Comparison of ENCODE assay signal across 24 cellular contexts in genomic region chr5:115778417-115778816, GRCh38. TPM values are rescaled to one million over a fixed set of nuclear protein-coding genes. Genes with fewer than 3 reads are reported as not detected.
A peak's percentile ranks its signal among the peaks of the same experiment; 100 is the strongest.
DNase-seq lines count a peak whose midpoint lies in the region; ATAC-seq and TF ChIP-seq lines count a peak whose summit lies in the region.
"Had no signal": no experiment of that assay in that cellular context is flagged by ENCODE, and none has a peak within 500 bp of the region (broad histone marks: within the 10 kb centered on the region; RNA-seq: fewer than 3 reads in every experiment).

No MANE protein-coding gene starts in this region.

- H3K4me1 Mint-ChIP-seq in endothelial cell (ENCODE audit: unreplicated experiment): no peaks in the 10 kb centered on the region
- H3K4me1 Mint-ChIP-seq: GM23338 had no signal

- H3K4me3 Mint-ChIP-seq in endothelial cell (ENCODE audit: unreplicated experiment): no peak overlapping the region
- H3K4me3 Mint-ChIP-seq: CD4-positive, alpha-beta memory T cell; GM23338 had no signal

- no peaks in the 10 kb centered on the region for H3K36me3 Mint-ChIP-seq in endothelial cell (ENCODE audit: low read depth, unreplicated experiment)
- H3K36me3 Mint-ChIP-seq: CD4-positive, alpha-beta memory T cell had no signal

- no peak overlapping the region for H3K4me3 ChIP-seq in choroid plexus epithelial cell (ENCODE audit: low read depth, low read length)
- H3K4me3 ChIP-seq: BLaER1 treated with 17β-estradiol and CSF1 and Interleukin-3, amounts not matched to agents 10 nM and 100 nM; GM23338; HAP-1; SJCRH30 had no signal

- no peak for TF ChIP-seq CTCF in choroid plexus epithelial cell (conservative IDR thresholded peaks at IDR 0.05; ENCODE audit: low read depth, low read length)
- no peak for TF ChIP-seq CTCF in endothelial cell (IDR thresholded peaks at IDR 0.05; ENCODE audit: unreplicated experiment)

- ATAC-seq in GM18870 (IDR thresholded peaks at IDR 0.05; ENCODE audit: unreplicated experiment): no peak
- ATAC-seq: GM23338, Panc1 had no signal

- H3K27me3 Mint-ChIP-seq in endothelial cell (ENCODE audit: unreplicated experiment): no peaks in the 10 kb centered on the region

- no peaks in the 10 kb centered on the region for H3K9me3 Mint-ChIP-seq in endothelial cell (ENCODE audit: unreplicated experiment)
- H3K9me3 Mint-ChIP-seq: CD4-positive, alpha-beta memory T cell; GM23338 had no signal

- H3K27ac Mint-ChIP-seq in endothelial cell (ENCODE audit: unreplicated experiment): no peak overlapping the region
- H3K27ac Mint-ChIP-seq: CD4-positive, alpha-beta memory T cell; GM23338 had no signal

- DNase-seq in DMS53 (lab: John Stamatoyannopoulos, UW): peak; percentile 8
- DNase-seq in DMS53 treated with DMSO at 0.1 percent for 48 hours (lab: John Stamatoyannopoulos, UW; ENCODE audit: unreplicated experiment): no peak
- DNase-seq in choroid plexus epithelial cell (ENCODE audit: low read depth): peak; percentile 6
- peak; percentile 39 for DNase-seq in iris pigment epithelial cell (ENCODE audit: low read depth)
- no peak for DNase-seq in NCI-H187 (lab: John Stamatoyannopoulos, UW)
- DNase-seq in endothelial cell (ENCODE audit: low spot score): no peak
- DNase-seq in iPS-NIHi11 (ENCODE audit: low spot score): no peak
- DNase-seq: CD4-positive, alpha-beta memory T cell; DMS 273 treated with DMSO at 0.1 percent for 48 hours; IMR-90; MV-4-11; NCI-H1105 treated with DMSO at 0.1 percent for 48 hours; NCI-H2081; NCI-H2171; NCI-H524 treated with DMSO at 0.1 percent for 48 hours; NCI-H82 had no signal

RNA-seq across cellular contexts. Expression of gene CDO1, which starts 38.0 kb away (rescaled TPM):
- 2.9 TPM for total RNA-seq in endothelial cell (ENCODE audit: unreplicated experiment)
- total RNA-seq: Caco-2, G401, SJCRH30 had no signal

Comparison
In these comparisons a context has a peak if more than half of its experiments do, and no peak if none do; other contexts are left out.
1. DNase-seq: peak in DMS53 (single experiment), choroid plexus epithelial cell (single experiment) and iris pigment epithelial cell (single experiment); none in DMS53 treated with DMSO at 0.1 percent for 48 hours (single experiment), NCI-H187 (0 of 2), endothelial cell (single experiment) and iPS-NIHi11 (single experiment).